26 cellular contexts compared by ENCODE assay signal in the genomic region with DNA sequence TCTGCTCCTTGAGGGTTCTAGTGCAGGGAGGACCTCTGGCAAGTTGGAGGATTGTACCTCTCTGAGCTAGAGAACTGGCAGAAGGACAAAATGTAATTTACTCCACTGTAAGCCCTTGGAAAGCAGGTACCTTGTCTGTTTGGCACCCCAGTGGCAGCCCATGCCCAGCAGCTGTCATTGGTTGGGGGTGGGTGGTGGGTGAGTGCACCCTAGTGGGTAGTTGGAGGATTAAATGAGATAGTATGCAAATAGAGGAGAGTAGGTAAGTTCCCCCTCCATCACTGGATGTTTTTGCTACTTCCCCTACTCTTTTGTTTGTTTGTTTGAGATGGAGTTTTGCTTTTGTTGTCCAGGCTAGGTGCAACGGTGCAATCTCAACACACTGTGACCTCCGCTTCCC.
DNase-seq lines count a peak whose midpoint lies in the region; ATAC-seq and TF ChIP-seq lines count a peak whose summit lies in the region.
"Had no signal": no experiment of that assay in that cellular context is flagged by ENCODE, and none has a peak within 500 bp of the region (broad histone marks: within the 10 kb centered on the region; RNA-seq: fewer than 3 reads in every experiment).

No MANE protein-coding gene starts in this region.

- no peak overlapping the region for H3K4ac ChIP-seq in mesendoderm (ENCODE audit: low read depth, low read length)

- no peak overlapping the region for H2BK15ac ChIP-seq in mesendoderm (replicated peaks; ENCODE audit: low read depth)

- peaks cover 0 to 61% (median 14%) of the 10 kb centered on the region in 12 donors for H3K4me1 ChIP-seq in heart left ventricle
- peaks cover 2% of the 10 kb centered on the region for H3K4me1 ChIP-seq in mesendoderm (ENCODE audit: control insufficient read depth, low read depth, low read length)
- H3K4me1 ChIP-seq: BLaER1 treated with 17β-estradiol and CSF1 and Interleukin-3, amounts not matched to agents 10 nM and 100 nM had no signal

- peaks cover 0 to 44% (median 0%) of the 10 kb centered on the region in 9 donors for H3K36me3 ChIP-seq in heart left ventricle
- H3K36me3 ChIP-seq in mesendoderm (ENCODE audit: control insufficient read depth, insufficient read depth, low read length): no peaks in the 10 kb centered on the region
- H3K36me3 ChIP-seq: BLaER1 treated with 17β-estradiol and CSF1 and Interleukin-3, amounts not matched to agents 10 nM and 100 nM had no signal

- no peak overlapping the region for H3K18ac ChIP-seq in mesendoderm (ENCODE audit: low read length)

- no peak overlapping the region for H3K4me2 ChIP-seq in mesendoderm (ENCODE audit: low read length)
- H3K4me2 ChIP-seq: BLaER1 treated with 17β-estradiol and CSF1 and Interleukin-3, amounts not matched to agents 10 nM and 100 nM; KMS-11; PC-9 had no signal

- ATAC-seq in Right ventricle myocardium inferior (peak; percentile 36), heart left ventricle (peak; percentile 13 to 61 (median 34)), GM18870 (IDR thresholded peaks at IDR 0.05; ENCODE audit: unreplicated experiment) (no peak), GM18502 (IDR thresholded peaks at IDR 0.05; ENCODE audit: poor library complexity, unreplicated experiment) (no peak)
- ATAC-seq: GM12878 had no signal

- peaks cover 7% of the 10 kb centered on the region for H3K79me1 ChIP-seq in mesendoderm (ENCODE audit: low read length)

- no peak overlapping the region for H3K23ac ChIP-seq in mesendoderm (ENCODE audit: low read length)

- H4K5ac ChIP-seq in mesendoderm (ENCODE audit: low read length): no peak overlapping the region

- no peak overlapping the region for H2AK5ac ChIP-seq in mesendoderm (ENCODE audit: low read length)

- no peak overlapping the region for H2BK5ac ChIP-seq in mesendoderm (ENCODE audit: low read length)

- H3K56ac ChIP-seq in mesendoderm (ENCODE audit: low read length): no peak overlapping the region

- H3K79me2 ChIP-seq in mesendoderm (ENCODE audit: control insufficient read depth, insufficient read depth, low read length): peaks cover 9% of the 10 kb centered on the region

- H3K4me3 ChIP-seq in heart left ventricle (no peak overlapping the region), mesendoderm (ENCODE audit: low read length) (no peak overlapping the region)
- H3K4me3 ChIP-seq: BLaER1 treated with 17β-estradiol and CSF1 and Interleukin-3, amounts not matched to agents 10 nM and 100 nM; GM12878; PC-9; SK-N-MC had no signal

- no peak for DNase-seq in Right ventricle myocardium inferior (ENCODE audit: missing footprints)
- DNase-seq in cardiac septum (ENCODE audit: low spot score): no peak
- DNase-seq in NAMALWA (ENCODE audit: low spot score): peak; percentile 5
- no peak for DNase-seq in heart left ventricle
- DNase-seq in mesendoderm: peak; percentile 16
- no peak for DNase-seq in HK-2 (ENCODE audit: unreplicated experiment)
- DNase-seq: AML-193; CD4-positive, alpha-beta T cell; MM.1S; NCI-H1048; NCI-H1417; NCI-H1694; NCI-H2029 treated with DMSO at 0.1 percent for 48 hours; NCI-H446 treated with DMSO at 0.1 percent for 48 hours; NCI-H526; NCI-H82; PC-9; SIG-M5 had no signal

- no peak overlapping the region for H2BK120ac ChIP-seq in mesendoderm (ENCODE audit: low read depth, low read length)

- no peaks in the 10 kb centered on the region for H3K9me3 ChIP-seq in heart left ventricle
- H3K9me3 ChIP-seq: BLaER1 treated with 17β-estradiol and CSF1 and Interleukin-3, amounts not matched to agents 10 nM and 100 nM had no signal

- 45 to 75% (median 52%) methylated on average over 2 of the region's 2 CpGs for WGBS in heart left ventricle, 4 donors
- WGBS in mesendoderm (ENCODE audit: extremely low coverage, insufficient coverage, low lambda C conversion rate): no CpG with 5 or more reads among the region's 2 CpGs

- peak overlapping the region in 3 of 12 donors; percentile 38 to 50 (median 42) for H3K27ac ChIP-seq in heart left ventricle
- no peak overlapping the region for H3K27ac ChIP-seq in mesendoderm (ENCODE audit: low read depth, low read length)
- H3K27ac ChIP-seq: BLaER1 treated with 17β-estradiol and CSF1 and Interleukin-3, amounts not matched to agents 10 nM and 100 nM; HL-60; KMS-11; PC-9; RWPE1; SK-N-MC had no signal

- no peak overlapping the region for H4K8ac ChIP-seq in mesendoderm (ENCODE audit: low read depth, low read length)

- no peak for TF ChIP-seq POLR2A in heart left ventricle (IDR thresholded peaks at IDR 0.05)

- intact Hi-C loops in Right ventricle myocardium inferior (cut with DNase I) (no loop called here), cardiac septum (cut with DNase I) (no loop called here), heart left ventricle (cut with DNase I) (no loop called here)

- TF ChIP-seq CTCF in heart left ventricle (IDR thresholded peaks at IDR 0.05): no peak

- H3K27me3 ChIP-seq in heart left ventricle (no peaks in the 10 kb centered on the region), mesendoderm (ENCODE audit: insufficient read depth, low read length, poor library complexity) (no peaks in the 10 kb centered on the region)
- H3K27me3 ChIP-seq: BLaER1 treated with 17β-estradiol and CSF1 and Interleukin-3, amounts not matched to agents 10 nM and 100 nM had no signal

- no peak overlapping the region for H3K9ac ChIP-seq in mesendoderm (ENCODE audit: low read length)
- H3K9ac ChIP-seq: BLaER1 treated with 17β-estradiol and CSF1 and Interleukin-3, amounts not matched to agents 10 nM and 100 nM; KMS-11 had no signal

Comparison
In these comparisons a context has a peak if more than half of its experiments do, and no peak if none do; other contexts are left out.
1. ATAC-seq: peak in Right ventricle myocardium inferior (single experiment) and heart left ventricle (4 of 4); none in GM18870 (single experiment) and GM18502 (single experiment).
2. DNase-seq: peak in NAMALWA (single experiment) and mesendoderm (single experiment); none in Right ventricle myocardium inferior (single experiment), cardiac septum (single experiment), heart left ventricle (0 of 5) and HK-2 (single experiment).